1 cellular context compared by ENCODE assay signal in the genomic region with DNA sequence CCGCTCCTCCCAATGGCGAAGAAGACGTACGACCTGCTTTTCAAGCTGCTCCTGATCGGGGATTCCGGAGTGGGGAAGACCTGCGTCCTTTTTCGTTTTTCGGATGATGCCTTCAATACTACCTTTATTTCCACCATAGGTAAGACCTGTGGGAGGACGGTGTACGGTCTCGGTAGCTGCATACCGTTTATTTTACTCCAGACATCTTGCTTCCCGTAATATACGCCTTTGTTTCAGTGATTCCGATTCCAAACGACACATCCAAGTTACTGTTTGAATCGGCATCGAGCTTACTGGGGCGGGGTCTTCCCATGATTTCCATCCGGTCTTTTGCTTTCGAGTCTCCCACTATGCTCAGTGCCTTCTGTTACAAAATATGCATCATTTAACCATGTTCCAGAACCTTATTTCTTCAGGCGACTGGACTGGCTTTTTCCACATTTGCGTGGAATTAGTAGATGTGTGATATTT.
TF ChIP-seq lines count a peak whose summit lies in the region.

No MANE protein-coding gene starts in this region.

TF ChIP-seq in HepG2, 621 proteins besides CTCF, POLR2A, EP300 and RAD21:
- 0 out of 2 replicates have a peak, but pooled peaks have one; percentile 13 for TF ChIP-seq ZNF713 (CRISPR knock-in tag; IDR thresholded peaks at IDR 0.05)
- 0 out of 2 replicates have a peak, but pooled peaks have one; percentile 28 for TF ChIP-seq ZNF878 (CRISPR knock-in tag; IDR thresholded peaks at IDR 0.05)
- peak; percentile 5; the same call in 1 of the 2 replicates for TF ChIP-seq ZMAT3 (CRISPR knock-in tag; conservative IDR thresholded peaks at IDR 0.05)
- no peak for TF ChIP-seq ISX (CRISPR knock-in tag; conservative IDR thresholded peaks at IDR 0.05)
- TF ChIP-seq SP2 (CRISPR knock-in tag; IDR thresholded peaks at IDR 0.05): no peak
- TF ChIP-seq ZNF670 (CRISPR knock-in tag; IDR thresholded peaks at IDR 0.05; ENCODE audit: borderline replicate concordance): 0 out of 2 replicates have a peak, but pooled peaks have one; percentile 79
- TF ChIP-seq ZNF546 (CRISPR knock-in tag; conservative IDR thresholded peaks at IDR 0.05): 0 out of 2 replicates have a peak, but pooled peaks have one; percentile 16
- peak; percentile 3; the same call in 1 of the 2 replicates for TF ChIP-seq ZNF30 (CRISPR knock-in tag; IDR thresholded peaks at IDR 0.05)
- TF ChIP-seq KDM5A (IDR thresholded peaks at IDR 0.05; ENCODE audit: borderline replicate concordance, low read length): peak; percentile 34; the same call in 1 of the 2 replicates
- TF ChIP-seq, protein P1, sequence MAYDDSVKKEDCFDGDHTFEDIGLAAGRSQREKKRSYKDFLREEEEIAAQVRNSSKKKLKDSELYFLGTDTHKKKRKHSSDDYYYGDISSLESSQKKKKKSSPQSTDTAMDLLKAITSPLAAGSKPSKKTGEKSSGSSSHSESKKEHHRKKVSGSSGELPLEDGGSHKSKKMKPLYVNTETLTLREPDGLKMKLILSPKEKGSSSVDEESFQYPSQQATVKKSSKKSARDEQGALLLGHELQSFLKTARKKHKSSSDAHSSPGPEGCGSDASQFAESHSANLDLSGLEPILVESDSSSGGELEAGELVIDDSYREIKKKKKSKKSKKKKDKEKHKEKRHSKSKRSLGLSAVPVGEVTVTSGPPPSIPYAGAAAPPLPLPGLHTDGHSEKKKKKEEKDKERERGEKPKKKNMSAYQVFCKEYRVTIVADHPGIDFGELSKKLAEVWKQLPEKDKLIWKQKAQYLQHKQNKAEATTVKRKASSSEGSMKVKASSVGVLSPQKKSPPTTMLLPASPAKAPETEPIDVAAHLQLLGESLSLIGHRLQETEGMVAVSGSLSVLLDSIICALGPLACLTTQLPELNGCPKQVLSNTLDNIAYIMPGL (CRISPR knock-in tag; IDR thresholded peaks at IDR 0.05; ENCODE audit: borderline replicate concordance in 1 of 2, low read depth in 1 of 2): 0 out of 4 replicates have a peak, but pooled peaks of 1 of the 2 experiments have one; percentile 13
- peak; percentile 21; the same call in 1 of the 2 replicates for TF ChIP-seq TGIF2 (CRISPR knock-in tag; IDR thresholded peaks at IDR 0.05)
- TF ChIP-seq, protein P2, sequence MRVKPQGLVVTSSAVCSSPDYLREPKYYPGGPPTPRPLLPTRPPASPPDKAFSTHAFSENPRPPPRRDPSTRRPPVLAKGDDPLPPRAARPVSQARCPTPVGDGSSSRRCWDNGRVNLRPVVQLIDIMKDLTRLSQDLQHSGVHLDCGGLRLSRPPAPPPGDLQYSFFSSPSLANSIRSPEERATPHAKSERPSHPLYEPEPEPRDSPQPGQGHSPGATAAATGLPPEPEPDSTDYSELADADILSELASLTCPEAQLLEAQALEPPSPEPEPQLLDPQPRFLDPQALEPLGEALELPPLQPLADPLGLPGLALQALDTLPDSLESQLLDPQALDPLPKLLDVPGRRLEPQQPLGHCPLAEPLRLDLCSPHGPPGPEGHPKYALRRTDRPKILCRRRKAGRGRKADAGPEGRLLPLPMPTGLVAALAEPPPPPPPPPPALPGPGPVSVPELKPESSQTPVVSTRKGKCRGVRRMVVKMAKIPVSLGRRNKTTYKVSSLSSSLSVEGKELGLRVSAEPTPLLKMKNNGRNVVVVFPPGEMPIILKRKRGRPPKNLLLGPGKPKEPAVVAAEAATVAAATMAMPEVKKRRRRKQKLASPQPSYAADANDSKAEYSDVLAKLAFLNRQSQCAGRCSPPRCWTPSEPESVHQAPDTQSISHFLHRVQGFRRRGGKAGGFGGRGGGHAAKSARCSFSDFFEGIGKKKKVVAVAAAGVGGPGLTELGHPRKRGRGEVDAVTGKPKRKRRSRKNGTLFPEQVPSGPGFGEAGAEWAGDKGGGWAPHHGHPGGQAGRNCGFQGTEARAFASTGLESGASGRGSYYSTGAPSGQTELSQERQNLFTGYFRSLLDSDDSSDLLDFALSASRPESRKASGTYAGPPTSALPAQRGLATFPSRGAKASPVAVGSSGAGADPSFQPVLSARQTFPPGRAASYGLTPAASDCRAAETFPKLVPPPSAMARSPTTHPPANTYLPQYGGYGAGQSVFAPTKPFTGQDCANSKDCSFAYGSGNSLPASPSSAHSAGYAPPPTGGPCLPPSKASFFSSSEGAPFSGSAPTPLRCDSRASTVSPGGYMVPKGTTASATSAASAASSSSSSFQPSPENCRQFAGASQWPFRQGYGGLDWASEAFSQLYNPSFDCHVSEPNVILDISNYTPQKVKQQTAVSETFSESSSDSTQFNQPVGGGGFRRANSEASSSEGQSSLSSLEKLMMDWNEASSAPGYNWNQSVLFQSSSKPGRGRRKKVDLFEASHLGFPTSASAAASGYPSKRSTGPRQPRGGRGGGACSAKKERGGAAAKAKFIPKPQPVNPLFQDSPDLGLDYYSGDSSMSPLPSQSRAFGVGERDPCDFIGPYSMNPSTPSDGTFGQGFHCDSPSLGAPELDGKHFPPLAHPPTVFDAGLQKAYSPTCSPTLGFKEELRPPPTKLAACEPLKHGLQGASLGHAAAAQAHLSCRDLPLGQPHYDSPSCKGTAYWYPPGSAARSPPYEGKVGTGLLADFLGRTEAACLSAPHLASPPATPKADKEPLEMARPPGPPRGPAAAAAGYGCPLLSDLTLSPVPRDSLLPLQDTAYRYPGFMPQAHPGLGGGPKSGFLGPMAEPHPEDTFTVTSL (CRISPR knock-in tag; IDR thresholded peaks at IDR 0.05; ENCODE audit: borderline replicate concordance): no peak
- peak; percentile 81; the same call in 1 of the 2 replicates for TF ChIP-seq ELF4 (CRISPR knock-in tag; IDR thresholded peaks at IDR 0.05; ENCODE audit: borderline replicate concordance)
- TF ChIP-seq, protein P3, sequence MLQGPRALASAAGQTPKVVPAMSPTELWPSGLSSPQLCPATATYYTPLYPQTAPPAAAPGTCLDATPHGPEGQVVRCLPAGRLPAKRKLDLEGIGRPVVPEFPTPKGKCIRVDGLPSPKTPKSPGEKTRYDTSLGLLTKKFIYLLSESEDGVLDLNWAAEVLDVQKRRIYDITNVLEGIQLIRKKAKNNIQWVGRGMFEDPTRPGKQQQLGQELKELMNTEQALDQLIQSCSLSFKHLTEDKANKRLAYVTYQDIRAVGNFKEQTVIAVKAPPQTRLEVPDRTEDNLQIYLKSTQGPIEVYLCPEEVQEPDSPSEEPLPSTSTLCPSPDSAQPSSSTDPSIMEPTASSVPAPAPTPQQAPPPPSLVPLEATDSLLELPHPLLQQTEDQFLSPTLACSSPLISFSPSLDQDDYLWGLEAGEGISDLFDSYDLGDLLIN (CRISPR knock-in tag; IDR thresholded peaks at IDR 0.05; ENCODE audit: borderline replicate concordance): no peak
- 0 out of 2 replicates have a peak, but pooled peaks have one; percentile 13 for TF ChIP-seq ZNF775 (CRISPR knock-in tag; IDR thresholded peaks at IDR 0.05; ENCODE audit: borderline replicate concordance)
- TF ChIP-seq DNMT1 (CRISPR knock-in tag; IDR thresholded peaks at IDR 0.05): no peak
- peak; percentile 80; the same call in 1 of the 2 replicates for TF ChIP-seq PRMT3 (CRISPR knock-in tag; IDR thresholded peaks at IDR 0.05; ENCODE audit: borderline replicate concordance, low read depth)
- TF ChIP-seq ZNF816 (CRISPR knock-in tag; IDR thresholded peaks at IDR 0.05; ENCODE audit: borderline replicate concordance): 0 out of 2 replicates have a peak, but pooled peaks have one; percentile 61
- TF ChIP-seq ZNF180 (CRISPR knock-in tag; IDR thresholded peaks at IDR 0.05; ENCODE audit: borderline replicate concordance, low read depth): 0 out of 2 replicates have a peak, but pooled peaks have one; percentile 10
- 0 out of 2 replicates have a peak, but pooled peaks have one; percentile 34 for TF ChIP-seq ZNF44 (CRISPR knock-in tag; IDR thresholded peaks at IDR 0.05)
- TF ChIP-seq, protein P4, sequence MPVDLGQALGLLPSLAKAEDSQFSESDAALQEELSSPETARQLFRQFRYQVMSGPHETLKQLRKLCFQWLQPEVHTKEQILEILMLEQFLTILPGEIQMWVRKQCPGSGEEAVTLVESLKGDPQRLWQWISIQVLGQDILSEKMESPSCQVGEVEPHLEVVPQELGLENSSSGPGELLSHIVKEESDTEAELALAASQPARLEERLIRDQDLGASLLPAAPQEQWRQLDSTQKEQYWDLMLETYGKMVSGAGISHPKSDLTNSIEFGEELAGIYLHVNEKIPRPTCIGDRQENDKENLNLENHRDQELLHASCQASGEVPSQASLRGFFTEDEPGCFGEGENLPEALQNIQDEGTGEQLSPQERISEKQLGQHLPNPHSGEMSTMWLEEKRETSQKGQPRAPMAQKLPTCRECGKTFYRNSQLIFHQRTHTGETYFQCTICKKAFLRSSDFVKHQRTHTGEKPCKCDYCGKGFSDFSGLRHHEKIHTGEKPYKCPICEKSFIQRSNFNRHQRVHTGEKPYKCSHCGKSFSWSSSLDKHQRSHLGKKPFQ (CRISPR knock-in tag; IDR thresholded peaks at IDR 0.05; ENCODE audit: insufficient replicate concordance): peak; percentile 7
- 0 out of 2 replicates have a peak, but pooled peaks have one; percentile 12 for TF ChIP-seq ZNF34 (CRISPR knock-in tag; IDR thresholded peaks at IDR 0.05; ENCODE audit: borderline replicate concordance)
- TF ChIP-seq, protein P5, sequence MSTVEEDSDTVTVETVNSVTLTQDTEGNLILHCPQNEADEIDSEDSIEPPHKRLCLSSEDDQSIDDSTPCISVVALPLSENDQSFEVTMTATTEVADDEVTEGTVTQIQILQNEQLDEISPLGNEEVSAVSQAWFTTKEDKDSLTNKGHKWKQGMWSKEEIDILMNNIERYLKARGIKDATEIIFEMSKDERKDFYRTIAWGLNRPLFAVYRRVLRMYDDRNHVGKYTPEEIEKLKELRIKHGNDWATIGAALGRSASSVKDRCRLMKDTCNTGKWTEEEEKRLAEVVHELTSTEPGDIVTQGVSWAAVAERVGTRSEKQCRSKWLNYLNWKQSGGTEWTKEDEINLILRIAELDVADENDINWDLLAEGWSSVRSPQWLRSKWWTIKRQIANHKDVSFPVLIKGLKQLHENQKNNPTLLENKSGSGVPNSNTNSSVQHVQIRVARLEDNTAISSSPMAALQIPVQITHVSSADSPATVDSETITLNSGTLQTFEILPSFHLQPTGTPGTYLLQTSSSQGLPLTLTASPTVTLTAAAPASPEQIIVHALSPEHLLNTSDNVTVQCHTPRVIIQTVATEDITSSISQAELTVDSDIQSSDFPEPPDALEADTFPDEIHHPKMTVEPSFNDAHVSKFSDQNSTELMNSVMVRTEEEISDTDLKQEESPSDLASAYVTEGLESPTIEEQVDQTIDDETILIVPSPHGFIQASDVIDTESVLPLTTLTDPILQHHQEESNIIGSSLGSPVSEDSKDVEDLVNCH (CRISPR knock-in tag; IDR thresholded peaks at IDR 0.05): 0 out of 2 replicates have a peak, but pooled peaks have one; percentile 28
- TF ChIP-seq ASH2L (IDR thresholded peaks at IDR 0.05; ENCODE audit: insufficient read length, low read depth, low read length): peak; percentile 76
- no peak for TF ChIP-seq GABPA (IDR thresholded peaks at IDR 0.05; ENCODE audit: low read depth, low read length)
- 0 out of 2 replicates have a peak, but pooled peaks have one; percentile 4 for TF ChIP-seq GABPA (CRISPR knock-in tag; IDR thresholded peaks at IDR 0.05; ENCODE audit: low read depth)
- TF ChIP-seq NCOR1 (IDR thresholded peaks at IDR 0.05; ENCODE audit: borderline replicate concordance, low read length): 0 out of 2 replicates have a peak, but pooled peaks have one; percentile 25
- peak; percentile 46; the same call in 1 of the 2 replicates for TF ChIP-seq ZNF850 (CRISPR knock-in tag; conservative IDR thresholded peaks at IDR 0.05)
- TF ChIP-seq IKZF1 (IDR thresholded peaks at IDR 0.05): no peak
